ENCODE assay signal across 8 cellular contexts in genomic region chr2:200810967-200811335, GRCh38. TPM values are rescaled to one million over a fixed set of nuclear protein-coding genes. Genes with fewer than 3 reads are reported as not detected.
DNase-seq lines count a peak whose midpoint lies in the region; ATAC-seq and TF ChIP-seq lines count a peak whose summit lies in the region.

No MANE protein-coding gene starts in this region.

- H2AFZ ChIP-seq in Karpas-422 (ENCODE audit: low read length) = peak overlapping the region; percentile 73; the same call in 1 of the 2 replicates

- H3K9me3 ChIP-seq in AG04450 (ENCODE audit: control insufficient read depth, insufficient read depth, low read length) (no peaks in the 10 kb centered on the region; the same call in 1 of the 2 replicates), Karpas-422 (ENCODE audit: low read length) (no peaks in the 10 kb centered on the region), muscle layer of duodenum (ENCODE audit: control insufficient read depth in 1 of 2, low read length in 2 of 2) (no peaks in the 10 kb centered on the region)

- no peaks in the 10 kb centered on the region for H3K9me2 ChIP-seq in Karpas-422 (replicated peaks; ENCODE audit: insufficient read depth, low read length)

- peaks cover 42% of the 10 kb centered on the region for H3K79me2 ChIP-seq in Karpas-422 (ENCODE audit: low read length)

- peak overlapping the region; percentile 81 for H3K27ac ChIP-seq in AG04450 (ENCODE audit: low read depth, low read length)
- H3K27ac ChIP-seq in Karpas-422 (ENCODE audit: low read length) = no peak overlapping the region
- H3K27ac ChIP-seq in muscle layer of duodenum (ENCODE audit: low read length) = peak overlapping the region; percentile 96

- H4K20me1 ChIP-seq in Karpas-422 (ENCODE audit: insufficient read depth, low read depth, low read length) = peaks cover 16% of the 10 kb centered on the region

- H3K27me3 ChIP-seq in AG04450 (ENCODE audit: control insufficient read depth, insufficient read depth, low read length) (no peaks in the 10 kb centered on the region), Karpas-422 (ENCODE audit: low read length) (no peaks in the 10 kb centered on the region), muscle layer of duodenum (ENCODE audit: low read depth, low read length) (no peaks in the 10 kb centered on the region)

- H3K4me2 ChIP-seq in Karpas-422 (ENCODE audit: low read depth, low read length, poor library complexity, severe bottlenecking) = peak overlapping the region; percentile 93

- H3K4me3 ChIP-seq in AG04450 (ENCODE audit: low read depth, low read length) (peak overlapping the region; percentile 69), Karpas-422 (ENCODE audit: low read length) (peak overlapping the region; percentile 71), choroid plexus epithelial cell (ENCODE audit: low read depth, low read length) (peak overlapping the region; percentile 87), muscle layer of duodenum (ENCODE audit: low read depth in 1 of 2, low read length in 2 of 2) (peak overlapping the region; percentile 88 to 91)

- ATAC-seq in activated CD4-positive, CD25-positive, alpha-beta regulatory T cell treated with anti-CD3 and anti-CD28 coated beads, Interleukin-2, amount 50 U/mL, for 24 hours = no peak

- CTCF ChIA-PET in AG04450 (lab: Charles Lee) = interaction anchor here (1.2 kb wide), 1 partner anchor 98 kb away, joined by 4 read pairs; no protein-coding TSS in a partner anchor

- POLR2A ChIA-PET in AG04450 (lab: Yijun Ruan, JAX) = interaction anchor here (1.0 to 3.0 kb wide), 6 partner anchors 8 to 74 kb away, joined by 5 to 13 read pairs (median 8); partner anchors contain the start of gene CLK1

- peak overlapping the region; percentile 70 for H3K9ac ChIP-seq in Karpas-422 (ENCODE audit: low read length)

- TF ChIP-seq CTCF in AG04450 (IDR thresholded peaks at IDR 0.05; ENCODE audit: low read depth, low read length) = no peak
- no peak for TF ChIP-seq CTCF in choroid plexus epithelial cell (conservative IDR thresholded peaks at IDR 0.05; ENCODE audit: low read depth, low read length)

- peaks cover 26% of the 10 kb centered on the region for H3K4me1 ChIP-seq in Karpas-422 (ENCODE audit: low read length)
- peaks cover 7 to 43% of the 10 kb centered on the region in 2 donors for H3K4me1 ChIP-seq in muscle layer of duodenum (ENCODE audit: control insufficient read depth in 1 of 2, insufficient read depth in 2 of 2, low read length in 2 of 2)

- H3K36me3 ChIP-seq in Karpas-422 (ENCODE audit: insufficient read depth, low read length) = peaks cover 34% of the 10 kb centered on the region
- H3K36me3 ChIP-seq in muscle layer of duodenum (ENCODE audit: control insufficient read depth in 1 of 2, insufficient read depth in 2 of 2, low read length in 2 of 2) = peaks cover 23 to 26% of the 10 kb centered on the region in 2 donors

- DNase-seq in AG04450 (ENCODE audit: low read depth, low spot score) = no peak
- DNase-seq in Karpas-422 = no peak
- DNase-seq in choroid plexus epithelial cell (ENCODE audit: low read depth) = no peak
- DNase-seq in NCI-H82 treated with DMSO at 0.1 percent for 48 hours (lab: John Stamatoyannopoulos, UW; ENCODE audit: unreplicated experiment) = no peak
- no peak for DNase-seq in NCI-H446 treated with DMSO at 0.1 percent for 48 hours (lab: John Stamatoyannopoulos, UW)
- DNase-seq in islet precursor cell = no peak

RNA-seq across cellular contexts. Expression of gene BZW1, which starts 0.8 kb away (rescaled TPM):
- 359 and 376 TPM in 2 replicates for polyA plus RNA-seq in AG04450 (2011; rRNA removed)
- 352 and 361 TPM in 2 replicates for polyA minus RNA-seq in AG04450 (2011; rRNA and poly(A)+ RNA removed)
- 202 and 260 TPM in 2 replicates for total RNA-seq in Karpas-422 (2014; rRNA removed; shearing (Covaris generic); ENCODE audit: low replicate concordance)

RNA-seq across cellular contexts. Expression of gene CLK1, which starts 53.5 kb away (rescaled TPM):
- polyA plus RNA-seq in AG04450 (2011; rRNA removed) = 66.0 and 103 TPM in 2 replicates
- polyA minus RNA-seq in AG04450 (2011; rRNA and poly(A)+ RNA removed) = 30.1 and 46.9 TPM in 2 replicates
- 54.7 and 119 TPM in 2 replicates for total RNA-seq in Karpas-422 (2014; rRNA removed; shearing (Covaris generic); ENCODE audit: low replicate concordance)
